ENCODE assay signal across 2 cellular contexts in genomic region chr17:72486806-72487205, GRCh38.
TF ChIP-seq lines count a peak whose summit lies in the region.

No MANE protein-coding gene starts in this region.

TF ChIP-seq in HCT116, 20 proteins besides CTCF, POLR2A, EP300 and RAD21 (continued from another document):
- 0 out of 2 replicates have a peak, but pooled peaks have one; percentile 0 for TF ChIP-seq JUND (IDR thresholded peaks at IDR 0.05)
- no peak for TF ChIP-seq SP1 (IDR thresholded peaks at IDR 0.05; ENCODE audit: low read depth)
- no peak for TF ChIP-seq MAX (IDR thresholded peaks at IDR 0.05)
- TF ChIP-seq ZBTB33 (IDR thresholded peaks at IDR 0.05; ENCODE audit: extremely low read depth, insufficient replicate concordance, low read length): no peak
- TF ChIP-seq EZH2phosphoT487 (IDR thresholded peaks at IDR 0.05; ENCODE audit: borderline replicate concordance): no peak
TF ChIP-seq in HCT116: peak in this region for 1.

TF ChIP-seq in H1, 55 proteins besides CTCF, POLR2A, EP300 and RAD21 (continued from another document):
- TF ChIP-seq E2F6 (IDR thresholded peaks at IDR 0.05): no peak
